Comparison of ENCODE assay signal across 16 cellular contexts in genomic region chr22:49099089-49099488, GRCh38.
DNase-seq lines count a peak whose midpoint lies in the region; ATAC-seq and TF ChIP-seq lines count a peak whose summit lies in the region.
"Had no signal": no experiment of that assay in that cellular context is flagged by ENCODE, and none has a peak within 500 bp of the region (broad histone marks: within the 10 kb centered on the region; RNA-seq: fewer than 3 reads in every experiment).

No MANE protein-coding gene starts in this region.

- intact Hi-C loops in Right ventricle myocardium superior (cut with DNase I), result no loop called here

- H3K4me3 ChIP-seq in right atrium auricular region, result no peak overlapping the region
- H3K4me3 ChIP-seq in osteoblast (ENCODE audit: insufficient read depth, low read length), result no peak overlapping the region
- H3K4me3 ChIP-seq: HAP-1 had no signal

- H3K27me3 Mint-ChIP-seq in chondrocyte (ENCODE audit: low read depth), result peaks cover 7% of the 10 kb centered on the region

- ATAC-seq in Right ventricle myocardium superior (ENCODE audit: poor library complexity), result no peak
- ATAC-seq in HG02852 (IDR thresholded peaks at IDR 0.05; ENCODE audit: unreplicated experiment), result no peak
- no peak for ATAC-seq in HG02870 (IDR thresholded peaks at IDR 0.05; ENCODE audit: unreplicated experiment)
- ATAC-seq: CD8-positive, alpha-beta T cell had no signal

- DNase-seq in Right ventricle myocardium superior, result peak; percentile 1
- no peak for DNase-seq in right atrium auricular region (ENCODE audit: low spot score)
- peak; percentile 44 for DNase-seq in chondrocyte (ENCODE audit: low spot score)
- DNase-seq in osteoblast (ENCODE audit: insufficient read length, low spot score, missing footprints), result peak; percentile 14
- no peak for DNase-seq in NCI-H524 treated with DMSO at 0.1 percent for 48 hours (lab: John Stamatoyannopoulos, UW)
- DNase-seq: 8988T; C1 segment of cervical spinal cord; Caco-2; CD4-positive, CD25-positive, alpha-beta regulatory T cell; CD8-positive, alpha-beta T cell; DMS153; DND-41; GOT3 had no signal

- H3K27me3 ChIP-seq in right atrium auricular region (peaks cover 0 to 4% of the 10 kb centered on the region in 2 donors), osteoblast (ENCODE audit: insufficient read depth, low read length) (no peaks in the 10 kb centered on the region)

- H3K9me3 ChIP-seq in right atrium auricular region (no peaks in the 10 kb centered on the region), osteoblast (ENCODE audit: low read depth, low read length) (no peaks in the 10 kb centered on the region)
- H3K9me3 ChIP-seq: Caco-2, HAP-1 had no signal

- H3K36me3 ChIP-seq in right atrium auricular region, result no peaks in the 10 kb centered on the region
- H3K36me3 ChIP-seq in osteoblast (ENCODE audit: insufficient read depth, low read length), result no peaks in the 10 kb centered on the region
- H3K36me3 ChIP-seq: HAP-1 had no signal

- H3K4me3 Mint-ChIP-seq in chondrocyte (ENCODE audit: unreplicated experiment), result no peak overlapping the region
- H3K4me3 Mint-ChIP-seq: CD4-positive, CD25-positive, alpha-beta regulatory T cell; CD8-positive, alpha-beta T cell had no signal

- TF ChIP-seq CTCF in right atrium auricular region (IDR thresholded peaks at IDR 0.05) (no peak), chondrocyte (IDR thresholded peaks at IDR 0.05) (no peak), osteoblast (IDR thresholded peaks at IDR 0.05; ENCODE audit: extremely low read depth, low read depth, low read length) (no peak)

- H3K9me3 Mint-ChIP-seq in chondrocyte (ENCODE audit: low read depth), result no peaks in the 10 kb centered on the region
- H3K9me3 Mint-ChIP-seq: CD4-positive, CD25-positive, alpha-beta regulatory T cell; CD8-positive, alpha-beta T cell had no signal

- H3K4me1 Mint-ChIP-seq in chondrocyte (ENCODE audit: low read depth), result peaks cover 6% of the 10 kb centered on the region
- H3K4me1 Mint-ChIP-seq: CD4-positive, CD25-positive, alpha-beta regulatory T cell had no signal

- H3K27ac Mint-ChIP-seq in chondrocyte (ENCODE audit: unreplicated experiment), result no peak overlapping the region
- H3K27ac Mint-ChIP-seq: CD8-positive, alpha-beta T cell had no signal

- no peak overlapping the region for H3K4me2 ChIP-seq in osteoblast (ENCODE audit: insufficient read depth, low read length)

- no peaks in the 10 kb centered on the region for H3K4me1 ChIP-seq in right atrium auricular region
- H3K4me1 ChIP-seq in osteoblast (ENCODE audit: insufficient read depth, low read length), result no peaks in the 10 kb centered on the region
- H3K4me1 ChIP-seq: Caco-2, HAP-1 had no signal

- no peak overlapping the region for H3K27ac ChIP-seq in right atrium auricular region
- no peak overlapping the region for H3K27ac ChIP-seq in osteoblast (ENCODE audit: low read depth, low read length)

- no peak overlapping the region for H2AFZ ChIP-seq in osteoblast (ENCODE audit: low read length)

- H3K79me2 ChIP-seq in osteoblast (ENCODE audit: insufficient read depth, low read length), result no peaks in the 10 kb centered on the region

- H4K20me1 ChIP-seq in osteoblast (ENCODE audit: insufficient read depth, low read length), result no peaks in the 10 kb centered on the region

- no peaks in the 10 kb centered on the region for H3K36me3 Mint-ChIP-seq in chondrocyte (ENCODE audit: low read depth)
- H3K36me3 Mint-ChIP-seq: CD4-positive, CD25-positive, alpha-beta regulatory T cell; CD8-positive, alpha-beta T cell had no signal

Comparison
In these comparisons a context has a peak if more than half of its experiments do, and no peak if none do; other contexts are left out.
1. DNase-seq: peak in Right ventricle myocardium superior (single experiment), chondrocyte (single experiment) and osteoblast (single experiment); none in right atrium auricular region (single experiment) and NCI-H524 treated with DMSO at 0.1 percent for 48 hours (single experiment).